In genomic region chr18:46809145-46809544, GRCh38 we compare ENCODE assay signal across 19 cellular contexts. TPM values are rescaled to one million over a fixed set of nuclear protein-coding genes. Genes with fewer than 3 reads are reported as not detected.
"Had no signal": no experiment of that assay in that cellular context is flagged by ENCODE, and none has a peak within 500 bp of the region (broad histone marks: within the 10 kb centered on the region; RNA-seq: fewer than 3 reads in every experiment).

No MANE protein-coding gene starts in this region.

- H3K36me3 ChIP-seq: gastrocnemius medialis, neutrophil, right lobe of liver, tibial artery, upper lobe of left lung, uterus had no signal

- ATAC-seq: esophagus mucosa; gastrocnemius medialis; heart right ventricle; naive thymus-derived CD4-positive, alpha-beta T cell; psoas muscle; right lobe of liver; stimulated activated memory B cell treated with anti-CD40 and anti-IgM and Interleukin-4, amounts not matched to agents 10 μg/mL and 1 μg/mL and 100 μg/mL, for 72 hours had no signal

- H3K27me3 ChIP-seq: gastrocnemius medialis, heart right ventricle, neutrophil, right lobe of liver, tibial artery, upper lobe of left lung, uterus had no signal

- H3K27ac ChIP-seq: gastrocnemius medialis, heart right ventricle, neutrophil, psoas muscle, right lobe of liver, tibial artery, upper lobe of left lung, uterus had no signal

- H3K9me3 ChIP-seq: gastrocnemius medialis, heart right ventricle, neutrophil, psoas muscle, right lobe of liver, tibial artery, upper lobe of left lung, uterus had no signal

- H3K4me1 ChIP-seq: heart right ventricle, psoas muscle, right lobe of liver, tibial artery, upper lobe of left lung, uterus had no signal

- H3K4me3 ChIP-seq: gastrocnemius medialis, heart right ventricle, psoas muscle, right lobe of liver, tibial artery, upper lobe of left lung, uterus had no signal

- DNase-seq: effector memory CD4-positive, alpha-beta T cell; gastrocnemius medialis; heart right ventricle; hypothalamus; kidney glomerular epithelial cell; mammary epithelial cell; naive thymus-derived CD4-positive, alpha-beta T cell; psoas muscle; retina; right lobe of liver; stimulated activated CD4-positive, alpha-beta T cell treated with anti-CD3 and anti-CD28 coated beads, Interleukin-4, amount 100 ng/mL, for 1 hour; tibial artery; upper lobe of left lung; uterus had no signal

RNA-seq across cellular contexts. Expression of gene ST8SIA5, which starts 52.3 kb away (rescaled TPM):
- total RNA-seq: esophagus mucosa, fibroblast of villous mesenchyme, lower leg skin, mammary epithelial cell had no signal
- polyA plus RNA-seq: naive thymus-derived CD4-positive, alpha-beta T cell had no signal
